In genomic region chr7:137999496-138000080, GRCh38 we compare ENCODE assay signal across 8 cellular contexts. TPM values are rescaled to one million over a fixed set of nuclear protein-coding genes. Genes with fewer than 3 reads are reported as not detected.
DNase-seq lines count a peak whose midpoint lies in the region; ATAC-seq and TF ChIP-seq lines count a peak whose summit lies in the region.

No MANE protein-coding gene starts in this region.

- no peak for TF ChIP-seq POLR2A in esophagus muscularis mucosa (IDR thresholded peaks at IDR 0.05; ENCODE audit: low read depth)
- no peak for TF ChIP-seq POLR2A in prostate gland (IDR thresholded peaks at IDR 0.05)

- H3K27me3 ChIP-seq in RWPE2 (ENCODE audit: insufficient read depth, poor library complexity, severe bottlenecking) (no peaks in the 10 kb centered on the region), esophagus muscularis mucosa (no peaks in the 10 kb centered on the region), prostate gland (replicated peaks; ENCODE audit: insufficient read depth) (no peaks in the 10 kb centered on the region)

- H3K27ac ChIP-seq in RWPE2 (ENCODE audit: poor library complexity, severe bottlenecking) (peak overlapping the region; percentile 72), esophagus muscularis mucosa (replicated peaks in 1 of 4) (peak overlapping the region; percentile 93 to 98 (median 94)), prostate gland (peak overlapping the region; percentile 88 to 91)

- intact Hi-C loops in esophagus muscularis mucosa (cut with DNase I) (loop anchor here (5.0 kb wide), 1 partner anchor 67 kb away; no protein-coding TSS in a partner anchor), prostate gland (cut with DNase I) (loop anchor here (2.0 kb wide), 1 partner anchor 45 kb away; no protein-coding TSS in a partner anchor), posterior vena cava (cut with DNase I) (loop anchor here in 1 of 2 donors (1.0 to 5.0 kb wide), 2 partner anchors 81 to 878 kb away; no protein-coding TSS in a partner anchor)

- TF ChIP-seq CTCF in RWPE2 (IDR thresholded peaks at IDR 0.05; ENCODE audit: poor library complexity, severe bottlenecking) = no peak
- no peak for TF ChIP-seq CTCF in esophagus muscularis mucosa (IDR thresholded peaks at IDR 0.05)
- no peak for TF ChIP-seq CTCF in prostate gland (IDR thresholded peaks at IDR 0.05)

- no peak for DNase-seq in RWPE2 (ENCODE audit: low spot score)
- no peak for DNase-seq in esophagus muscularis mucosa (ENCODE audit: extremely low spot score)
- DNase-seq in prostate gland (ENCODE audit: low spot score) = no peak
- no peak for DNase-seq in A172 (ENCODE audit: low spot score)
- DNase-seq in NCI-H2029 (lab: John Stamatoyannopoulos, UW) = no peak
- DNase-seq in posterior vena cava (ENCODE audit: low spot score) = no peak

- peak overlapping the region; percentile 95 for H3K4me3 ChIP-seq in GM08714 (ENCODE audit: low read length)
- H3K4me3 ChIP-seq in RWPE2 (ENCODE audit: severe bottlenecking) = peak overlapping the region; percentile 90
- H3K4me3 ChIP-seq in esophagus muscularis mucosa = peak overlapping the region; percentile 73 to 95 (median 86)
- peak overlapping the region; percentile 89 to 91 for H3K4me3 ChIP-seq in prostate gland

- WGBS in esophagus muscularis mucosa = 25% methylated on average over 4 of the region's 4 CpGs
- whole genome bisulfite sequencing in prostate gland = 35% methylated on average over 4 of the region's 4 CpGs

- H3K9me3 ChIP-seq in RWPE2 (ENCODE audit: severe bottlenecking) = no peaks in the 10 kb centered on the region
- H3K9me3 ChIP-seq in esophagus muscularis mucosa = no peaks in the 10 kb centered on the region
- H3K9me3 ChIP-seq in prostate gland = no peaks in the 10 kb centered on the region

- H3K4me1 ChIP-seq in RWPE2 (ENCODE audit: insufficient read depth, poor library complexity, severe bottlenecking) (peaks cover 21% of the 10 kb centered on the region), esophagus muscularis mucosa (peaks cover 42 to 62% (median 57%) of the 10 kb centered on the region in 4 donors), prostate gland (replicated peaks) (no peaks in the 10 kb centered on the region)

- peaks cover 35% of the 10 kb centered on the region for H3K36me3 ChIP-seq in RWPE2 (ENCODE audit: low read depth)
- H3K36me3 ChIP-seq in esophagus muscularis mucosa = no peaks in the 10 kb centered on the region
- no peaks in the 10 kb centered on the region for H3K36me3 ChIP-seq in prostate gland

- ATAC-seq in RWPE2 (ENCODE audit: low read depth) (no peak), HG02938 (IDR thresholded peaks at IDR 0.05; ENCODE audit: unreplicated experiment) (no peak)

- no peak for TF ChIP-seq EP300 in esophagus muscularis mucosa (IDR thresholded peaks at IDR 0.05)

RNA-seq across cellular contexts. Expression of gene CREB3L2, which starts 2.3 kb away (rescaled TPM):
- total RNA-seq in esophagus muscularis mucosa = 10 to 100 TPM; 29.2 to 43.4 (median 37.1) TPM
- 10 to 100 TPM; 34.1 to 42.0 TPM for total RNA-seq in prostate gland
- total RNA-seq in A172 (2014; rRNA removed; shearing (Covaris generic)) = 3.9 and 5.5 TPM in 2 replicates
- 100 to 1,000 TPM; 106 to 129 TPM for total RNA-seq in posterior vena cava
